Comparison of ENCODE assay signal across 20 cellular contexts in the genomic region with DNA sequence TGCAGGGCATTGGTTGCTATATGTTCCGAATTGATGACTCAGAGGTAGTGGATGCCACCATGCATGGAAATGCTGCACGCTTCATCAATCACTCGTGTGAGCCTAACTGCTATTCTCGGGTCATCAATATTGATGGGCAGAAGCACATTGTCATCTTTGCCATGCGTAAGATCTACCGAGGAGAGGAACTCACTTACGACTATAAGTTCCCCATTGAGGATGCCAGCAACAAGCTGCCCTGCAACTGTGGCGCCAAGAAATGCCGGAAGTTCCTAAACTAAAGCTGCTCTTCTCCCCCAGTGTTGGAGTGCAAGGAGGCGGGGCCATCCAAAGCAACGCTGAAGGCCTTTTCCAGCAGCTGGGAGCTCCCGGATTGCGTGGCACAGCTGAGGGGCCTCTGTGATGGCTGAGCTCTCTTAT. TPM values are rescaled to one million over a fixed set of nuclear protein-coding genes. Genes with fewer than 3 reads are reported as not detected.
A peak's percentile ranks its signal among the peaks of the same experiment; 100 is the strongest.
DNase-seq lines count a peak whose midpoint lies in the region; ATAC-seq and TF ChIP-seq lines count a peak whose summit lies in the region.
"Had no signal": no experiment of that assay in that cellular context is flagged by ENCODE, and none has a peak within 500 bp of the region (broad histone marks: within the 10 kb centered on the region; RNA-seq: fewer than 3 reads in every experiment).

No MANE protein-coding gene starts in this region.

- no peak for TF ChIP-seq CTCF in PC-3 (conservative IDR thresholded peaks at IDR 0.05; ENCODE audit: low read depth, low read length)
- no peak for TF ChIP-seq CTCF in foreskin fibroblast (IDR thresholded peaks at IDR 0.05; ENCODE audit: low read depth, low read length)
- TF ChIP-seq CTCF in colonic mucosa (IDR thresholded peaks at IDR 0.05) = no peak

- BruUV-seq in PC-3 (replicated peaks; lab: Mats Ljungman, UMichigan) = TSS peak; percentile 3

- no peak overlapping the region for H2AFZ ChIP-seq in PC-3 (ENCODE audit: low read length)

- H3K4me2 ChIP-seq in PC-3 (ENCODE audit: low read length) = no peak overlapping the region

- no peaks in the 10 kb centered on the region for H3K27me3 ChIP-seq in PC-3 (ENCODE audit: low read length)
- no peaks in the 10 kb centered on the region for H3K27me3 ChIP-seq in colonic mucosa
- H3K27me3 ChIP-seq: brain microvascular endothelial cell, MG63, tibial nerve had no signal

- H3K27ac ChIP-seq in PC-3 (ENCODE audit: low read length) = no peak overlapping the region
- H3K27ac ChIP-seq in colonic mucosa = no peak overlapping the region
- H3K27ac ChIP-seq: brain microvascular endothelial cell, C4-2B, tibial nerve had no signal

- no peaks in the 10 kb centered on the region for H3F3A ChIP-seq in PC-3 (ENCODE audit: low read length, unreplicated experiment)

- H4K20me1 ChIP-seq in PC-3 (ENCODE audit: low read length) = no peaks in the 10 kb centered on the region

- no peaks in the 10 kb centered on the region for H3K79me2 ChIP-seq in PC-3 (ENCODE audit: low read length)

- no peaks in the 10 kb centered on the region for H3K4me1 ChIP-seq in PC-3 (ENCODE audit: insufficient read depth, low read length)
- H3K4me1 ChIP-seq in colonic mucosa = no peaks in the 10 kb centered on the region

- H3K4me3 ChIP-seq in PC-3 (ENCODE audit: low read length) = no peak overlapping the region
- H3K4me3 ChIP-seq in foreskin fibroblast (ENCODE audit: low read depth in 1 of 2, low read length in 2 of 2) = no peak overlapping the region
- no peak overlapping the region for H3K4me3 ChIP-seq in colonic mucosa
- H3K4me3 ChIP-seq: MG63, tibial nerve had no signal

- peak; percentile 35 to 50 for DNase-seq in NOMO-1 (lab: John Stamatoyannopoulos, UW; ENCODE audit: unreplicated experiment in 2 of 2)
- DNase-seq in NOMO-1 treated with dmso at 0.1 percent for 144 hours (lab: John Stamatoyannopoulos, UW; ENCODE audit: unreplicated experiment) = no peak
- DNase-seq in PC-3 = no peak
- DNase-seq in sciatic nerve (ENCODE audit: low spot score) = no peak
- DNase-seq in foreskin fibroblast = no peak
- no peak for DNase-seq in epidermal melanocyte (ENCODE audit: insufficient read length, low spot score)
- DNase-seq in colonic mucosa = no peak
- DNase-seq: 8988T; activated CD4-positive, CD25-positive, alpha-beta regulatory T cell; activated CD8-positive, alpha-beta memory T cell treated with anti-CD3 and anti-CD28 coated beads for 24 hours; activated naive CD8-positive, alpha-beta T cell treated with anti-CD3 and anti-CD28 coated beads, Interleukin-2, amount 50 U/mL, for 24 hours; brain microvascular endothelial cell; foreskin melanocyte; MG63; NCI-H187; SIG-M5; stimulated activated naive CD4-positive, alpha-beta T cell had no signal

- intact Hi-C loops in PC-3 (cut with micrococcal nuclease) = no loop called here
- intact Hi-C loops in sciatic nerve (cut with DNase I) = no loop called here
- intact Hi-C loops in colonic mucosa (cut with DNase I) = no loop called here

- H3K9me2 ChIP-seq in PC-3 (replicated peaks; ENCODE audit: low read length) = no peaks in the 10 kb centered on the region

- POLR2A ChIA-PET in PC-3 (lab: Charles Lee; ENCODE audit: unreplicated experiment) = no interaction called here

- H3K9me3 ChIP-seq in PC-3 (ENCODE audit: low read length) (no peaks in the 10 kb centered on the region), colonic mucosa (no peaks in the 10 kb centered on the region)
- H3K9me3 ChIP-seq: MG63, tibial nerve had no signal

- peaks cover 43% of the 10 kb centered on the region for H3K36me3 ChIP-seq in PC-3 (ENCODE audit: low read depth, low read length)
- H3K36me3 ChIP-seq in colonic mucosa = peaks cover 17% of the 10 kb centered on the region

- no peak overlapping the region for H3K9ac ChIP-seq in PC-3 (ENCODE audit: low read length)
- no peak overlapping the region for H3K9ac ChIP-seq in colonic mucosa (ENCODE audit: low read depth in 2 of 2, low read length in 2 of 2)

- ATAC-seq in HG03060 (IDR thresholded peaks at IDR 0.05; ENCODE audit: low read depth, unreplicated experiment) (peak; percentile 57), PC-3 (no peak), sciatic nerve (peak; percentile 33)
- ATAC-seq: activated naive CD8-positive, alpha-beta T cell treated with anti-CD3 and anti-CD28 coated beads, Interleukin-2, amount 50 U/mL, for 24 hours had no signal

- CTCF ChIA-PET in PC-3 (lab: Charles Lee) = no interaction called here

RNA-seq across cellular contexts. Expression of a gene that starts 5.4 kb away (rescaled TPM):
- total RNA-seq in PC-3 (2014; rRNA removed) (2.7 and 6.2 TPM in 2 replicates), sciatic nerve (0.71 TPM), colonic mucosa (under 1 TPM; 0.35 to 0.66 TPM)

RNA-seq across cellular contexts. Expression of a gene that starts 9.1 kb away (rescaled TPM):
- total RNA-seq in PC-3 (2014; rRNA removed) = 49.8 and 50.4 TPM in 2 replicates
- total RNA-seq in sciatic nerve = 20.9 TPM
- total RNA-seq in colonic mucosa = 1 to 10 TPM; 3.8 to 9.2 TPM

RNA-seq across cellular contexts. Expression of a gene that starts 43.8 kb away (rescaled TPM):
- total RNA-seq in PC-3 (2014; rRNA removed) (32.9 and 35.2 TPM in 2 replicates), sciatic nerve (22.2 TPM), colonic mucosa (1 to 10 TPM; 9.3 to 9.5 TPM)

RNA-seq across cellular contexts. Expression of a gene that starts 50.3 kb away (rescaled TPM):
- total RNA-seq in PC-3 (2014; rRNA removed) (122 and 132 TPM in 2 replicates), sciatic nerve (135 TPM), colonic mucosa (100 to 1,000 TPM; 151 to 171 TPM)

Comparison
In these comparisons a context has a peak if more than half of its experiments do, and no peak if none do; other contexts are left out.
1. DNase-seq: peak in NOMO-1 (2 of 2); none in NOMO-1 treated with dmso at 0.1 percent for 144 hours (single experiment), PC-3 (single experiment), sciatic nerve (single experiment), foreskin fibroblast (0 of 2), epidermal melanocyte (single experiment) and colonic mucosa (single experiment).